ENCODE assay signal across 8 cellular contexts in genomic region chr19:39212377-39212742, GRCh38. TPM values are rescaled to one million over a fixed set of nuclear protein-coding genes. Genes with fewer than 3 reads are reported as not detected.
A peak's percentile ranks its signal among the peaks of the same experiment; 100 is the strongest.
DNase-seq lines count a peak whose midpoint lies in the region; ATAC-seq, FAIRE-seq and TF ChIP-seq lines count a peak whose summit lies in the region.

No MANE protein-coding gene starts in this region.

- H3K9me3 Mint-ChIP-seq in endothelial cell (ENCODE audit: unreplicated experiment): peaks cover 4% of the 10 kb centered on the region

- no peak for TF ChIP-seq EP300 in Ishikawa (IDR thresholded peaks at IDR 0.05; ENCODE audit: borderline replicate concordance)

- peaks cover 4% of the 10 kb centered on the region for H3K27me3 Mint-ChIP-seq in endothelial cell (ENCODE audit: unreplicated experiment)

- peak; percentile 88 for TF ChIP-seq RAD21 in Ishikawa (IDR thresholded peaks at IDR 0.05; ENCODE audit: low read depth)

- FAIRE-seq in frontal cortex (lab: Jason Lieb, UNC): no peak

- H3K27ac Mint-ChIP-seq in endothelial cell (ENCODE audit: unreplicated experiment): no peak overlapping the region

- DNase-seq in AML-193 (lab: John Stamatoyannopoulos, UW) (peak; percentile 26 to 38), endothelial cell (ENCODE audit: low spot score) (peak; percentile 40), frontal cortex (ENCODE audit: low spot score in 2 of 2) (no peak), NCI-H146 treated with DMSO at 0.1 percent for 48 hours (lab: John Stamatoyannopoulos, UW; ENCODE audit: unreplicated experiment) (no peak)
- DNase-seq in activated CD4-positive, alpha-beta T cell treated with anti-CD3 and anti-CD28 coated beads for 4 hours: peak; percentile 33 to 53
- DNase-seq in stimulated activated CD4-positive, alpha-beta T cell treated with anti-CD3 and anti-CD28 coated beads, Interleukin-1b, Interleukin-23, amount 100 ng/mL, for 1 hour (ENCODE audit: low read depth in 2 of 2): peak; percentile 17 to 20

- no peak overlapping the region for H3K4me3 Mint-ChIP-seq in endothelial cell (ENCODE audit: unreplicated experiment)

- no peak for TF ChIP-seq CTCF in endothelial cell (IDR thresholded peaks at IDR 0.05; ENCODE audit: unreplicated experiment)

- H3K36me3 Mint-ChIP-seq in endothelial cell (ENCODE audit: low read depth, unreplicated experiment): no peaks in the 10 kb centered on the region

- no peak for ATAC-seq in HG03521 (IDR thresholded peaks at IDR 0.05; ENCODE audit: unreplicated experiment)

- no peaks in the 10 kb centered on the region for H3K4me1 Mint-ChIP-seq in endothelial cell (ENCODE audit: unreplicated experiment)

TF ChIP-seq in Ishikawa, 13 proteins besides CTCF, POLR2A, EP300 and RAD21:
- TF ChIP-seq CREB1 (IDR thresholded peaks at IDR 0.05; ENCODE audit: low read depth) (no peak), TCF12 (IDR thresholded peaks at IDR 0.05; ENCODE audit: low read depth) (no peak), FOXM1 (IDR thresholded peaks at IDR 0.05; ENCODE audit: borderline replicate concordance, low read depth) (no peak), NFIC (IDR thresholded peaks at IDR 0.05) (no peak), YY1 (IDR thresholded peaks at IDR 0.05; ENCODE audit: low read depth) (no peak), TEAD4 (IDR thresholded peaks at IDR 0.05) (no peak), TAF1 (IDR thresholded peaks at IDR 0.05; ENCODE audit: low read depth) (no peak), MAX (IDR thresholded peaks at IDR 0.05) (no peak), EGR1 (IDR thresholded peaks at IDR 0.05) (no peak), ZBTB7A (IDR thresholded peaks at IDR 0.05; ENCODE audit: low read depth) (no peak)
- TF ChIP-seq, protein P1, sequence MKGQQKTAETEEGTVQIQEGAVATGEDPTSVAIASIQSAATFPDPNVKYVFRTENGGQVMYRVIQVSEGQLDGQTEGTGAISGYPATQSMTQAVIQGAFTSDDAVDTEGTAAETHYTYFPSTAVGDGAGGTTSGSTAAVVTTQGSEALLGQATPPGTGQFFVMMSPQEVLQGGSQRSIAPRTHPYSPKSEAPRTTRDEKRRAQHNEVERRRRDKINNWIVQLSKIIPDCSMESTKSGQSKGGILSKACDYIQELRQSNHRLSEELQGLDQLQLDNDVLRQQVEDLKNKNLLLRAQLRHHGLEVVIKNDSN (IDR thresholded peaks at IDR 0.05): no peak
- TF ChIP-seq, protein P2, sequence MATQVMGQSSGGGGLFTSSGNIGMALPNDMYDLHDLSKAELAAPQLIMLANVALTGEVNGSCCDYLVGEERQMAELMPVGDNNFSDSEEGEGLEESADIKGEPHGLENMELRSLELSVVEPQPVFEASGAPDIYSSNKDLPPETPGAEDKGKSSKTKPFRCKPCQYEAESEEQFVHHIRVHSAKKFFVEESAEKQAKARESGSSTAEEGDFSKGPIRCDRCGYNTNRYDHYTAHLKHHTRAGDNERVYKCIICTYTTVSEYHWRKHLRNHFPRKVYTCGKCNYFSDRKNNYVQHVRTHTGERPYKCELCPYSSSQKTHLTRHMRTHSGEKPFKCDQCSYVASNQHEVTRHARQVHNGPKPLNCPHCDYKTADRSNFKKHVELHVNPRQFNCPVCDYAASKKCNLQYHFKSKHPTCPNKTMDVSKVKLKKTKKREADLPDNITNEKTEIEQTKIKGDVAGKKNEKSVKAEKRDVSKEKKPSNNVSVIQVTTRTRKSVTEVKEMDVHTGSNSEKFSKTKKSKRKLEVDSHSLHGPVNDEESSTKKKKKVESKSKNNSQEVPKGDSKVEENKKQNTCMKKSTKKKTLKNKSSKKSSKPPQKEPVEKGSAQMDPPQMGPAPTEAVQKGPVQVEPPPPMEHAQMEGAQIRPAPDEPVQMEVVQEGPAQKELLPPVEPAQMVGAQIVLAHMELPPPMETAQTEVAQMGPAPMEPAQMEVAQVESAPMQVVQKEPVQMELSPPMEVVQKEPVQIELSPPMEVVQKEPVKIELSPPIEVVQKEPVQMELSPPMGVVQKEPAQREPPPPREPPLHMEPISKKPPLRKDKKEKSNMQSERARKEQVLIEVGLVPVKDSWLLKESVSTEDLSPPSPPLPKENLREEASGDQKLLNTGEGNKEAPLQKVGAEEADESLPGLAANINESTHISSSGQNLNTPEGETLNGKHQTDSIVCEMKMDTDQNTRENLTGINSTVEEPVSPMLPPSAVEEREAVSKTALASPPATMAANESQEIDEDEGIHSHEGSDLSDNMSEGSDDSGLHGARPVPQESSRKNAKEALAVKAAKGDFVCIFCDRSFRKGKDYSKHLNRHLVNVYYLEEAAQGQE (IDR thresholded peaks at IDR 0.05; ENCODE audit: low read depth): no peak

RNA-seq across cellular contexts. Expression of gene SYCN, which starts 8.3 kb away (rescaled TPM):
- total RNA-seq in endothelial cell (ENCODE audit: unreplicated experiment) (not detected), frontal cortex (not detected)

RNA-seq across cellular contexts. Expression of gene NCCRP1, which starts 15.6 kb away (rescaled TPM):
- not detected for total RNA-seq in endothelial cell (ENCODE audit: unreplicated experiment)
- not detected for total RNA-seq in frontal cortex

RNA-seq across cellular contexts. Expression of gene IFNL3, which starts 32.4 kb away (rescaled TPM):
- not detected for total RNA-seq in endothelial cell (ENCODE audit: unreplicated experiment)
- not detected for total RNA-seq in frontal cortex

RNA-seq across cellular contexts. Expression of gene IFNL4, which starts 36.3 kb away (rescaled TPM):
- total RNA-seq in endothelial cell (ENCODE audit: unreplicated experiment) (not detected), frontal cortex (under 0.01 TPM)

RNA-seq across cellular contexts. Expression of gene IFNL2, which starts 55.8 kb away (rescaled TPM):
- total RNA-seq in endothelial cell (ENCODE audit: unreplicated experiment) (not detected), frontal cortex (not detected)

Comparison
In these comparisons a context has a peak if more than half of its experiments do, and no peak if none do; other contexts are left out.
1. DNase-seq: peak in AML-193 (2 of 2), activated CD4-positive, alpha-beta T cell treated with anti-CD3 and anti-CD28 coated beads for 4 hours (2 of 2), endothelial cell (single experiment) and stimulated activated CD4-positive, alpha-beta T cell treated with anti-CD3 and anti-CD28 coated beads, Interleukin-1b, Interleukin-23, amount 100 ng/mL, for 1 hour (2 of 2); none in frontal cortex (0 of 2) and NCI-H146 treated with DMSO at 0.1 percent for 48 hours (single experiment).